Comparison of ENCODE assay signal across 16 cellular contexts in genomic region chr13:98262307-98262706, GRCh38.
"Had no signal": no experiment of that assay in that cellular context is flagged by ENCODE, and none has a peak within 500 bp of the region (broad histone marks: within the 10 kb centered on the region; RNA-seq: fewer than 3 reads in every experiment).

No MANE protein-coding gene starts in this region.

- H3K9me3 Mint-ChIP-seq: activated B cell treated with CpG ODN at 0.5 μM for 24 hours; activated CD4-positive, alpha-beta T cell treated with anti-CD3 and anti-CD28 coated beads, Interleukin-2, amount 10 ng/mL, durations not matched to agents 7 days and 5 days; activated naive CD4-positive, alpha-beta T cell treated with anti-CD3 and anti-CD28 coated beads for 36 hours; activated T-helper 17 cell treated with anti-CD3 and anti-CD28 coated beads, Interleukin-2, amount 50 U/mL, for 72 hours; natural killer cell; stimulated activated naive CD8-positive, alpha-beta T cell treated with anti-CD3 and anti-CD28 coated beads, Interleukin-15, amount 100 ng/mL, for 72 hours had no signal

- H3K9me3 ChIP-seq: ascending aorta, gastroesophageal sphincter, left ventricle myocardium inferior, sigmoid colon, spleen, testis, upper lobe of right lung had no signal

- H3K36me3 ChIP-seq: ascending aorta, gastroesophageal sphincter, left ventricle myocardium inferior, sigmoid colon, spleen, upper lobe of right lung had no signal

- ATAC-seq: activated T-helper 17 cell treated with anti-CD3 and anti-CD28 coated beads, Interleukin-2, amount 50 U/mL, for 72 hours; gastroesophageal sphincter; natural killer cell; stimulated activated naive CD8-positive, alpha-beta T cell treated with anti-CD3 and anti-CD28 coated beads, Interleukin-15, amount 100 ng/mL, for 72 hours; T-helper 17 cell; upper lobe of right lung had no signal

- H3K27me3 Mint-ChIP-seq: activated T-helper 17 cell treated with anti-CD3 and anti-CD28 coated beads, Interleukin-2, amount 50 U/mL, for 72 hours; stimulated activated naive CD8-positive, alpha-beta T cell treated with anti-CD3 and anti-CD28 coated beads, Interleukin-15, amount 100 ng/mL, for 72 hours had no signal

- H3K4me1 Mint-ChIP-seq: activated B cell treated with CpG ODN at 0.5 μM for 24 hours; activated CD4-positive, alpha-beta T cell treated with anti-CD3 and anti-CD28 coated beads, Interleukin-2, amount 10 ng/mL, durations not matched to agents 7 days and 5 days; activated T-helper 17 cell treated with anti-CD3 and anti-CD28 coated beads, Interleukin-2, amount 50 U/mL, for 72 hours; natural killer cell; stimulated activated naive CD8-positive, alpha-beta T cell treated with anti-CD3 and anti-CD28 coated beads, Interleukin-15, amount 100 ng/mL, for 72 hours; T-helper 17 cell had no signal

- H3K4me3 ChIP-seq: ascending aorta, gastroesophageal sphincter, left ventricle myocardium inferior, sigmoid colon, spleen, testis, upper lobe of right lung had no signal

- H3K36me3 Mint-ChIP-seq: natural killer cell had no signal

- H3K4me1 ChIP-seq: ascending aorta had no signal

- H3K27ac ChIP-seq: ascending aorta, gastroesophageal sphincter, left ventricle myocardium inferior, spleen, testis, upper lobe of right lung had no signal

- H3K4me3 Mint-ChIP-seq: activated B cell treated with CpG ODN at 0.5 μM for 24 hours; activated CD4-positive, alpha-beta T cell treated with anti-CD3 and anti-CD28 coated beads, Interleukin-2, amount 10 ng/mL, durations not matched to agents 7 days and 5 days; activated naive CD4-positive, alpha-beta T cell treated with anti-CD3 and anti-CD28 coated beads for 36 hours; activated T-helper 17 cell treated with anti-CD3 and anti-CD28 coated beads, Interleukin-2, amount 50 U/mL, for 72 hours; natural killer cell; stimulated activated naive CD8-positive, alpha-beta T cell treated with anti-CD3 and anti-CD28 coated beads, Interleukin-15, amount 100 ng/mL, for 72 hours; T-helper 17 cell had no signal

- DNase-seq: activated B cell treated with CpG ODN at 0.5 μM for 24 hours; activated CD4-positive, alpha-beta T cell treated with anti-CD3 and anti-CD28 coated beads, Interleukin-2, amount 10 ng/mL, durations not matched to agents 7 days and 5 days; activated CD8-positive, alpha-beta memory T cell treated with anti-CD3 and anti-CD28 coated beads for 24 hours; activated naive CD4-positive, alpha-beta T cell treated with anti-CD3 and anti-CD28 coated beads for 36 hours; left ventricle myocardium inferior; natural killer cell; sigmoid colon; spleen; stimulated activated CD4-positive, alpha-beta T cell treated with anti-CD3 and anti-CD28 coated beads, Interleukin-1b, Interleukin-23, amount 100 ng/mL, for 48 hours; stimulated activated naive CD8-positive, alpha-beta T cell treated with anti-CD3 and anti-CD28 coated beads, Interleukin-15, amount 100 ng/mL, for 72 hours; T-helper 17 cell; testis; upper lobe of right lung had no signal

- H3K27ac Mint-ChIP-seq: activated B cell treated with CpG ODN at 0.5 μM for 24 hours; activated CD4-positive, alpha-beta T cell treated with anti-CD3 and anti-CD28 coated beads, Interleukin-2, amount 10 ng/mL, durations not matched to agents 7 days and 5 days; activated naive CD4-positive, alpha-beta T cell treated with anti-CD3 and anti-CD28 coated beads for 36 hours; activated T-helper 17 cell treated with anti-CD3 and anti-CD28 coated beads, Interleukin-2, amount 50 U/mL, for 72 hours; natural killer cell; stimulated activated naive CD8-positive, alpha-beta T cell treated with anti-CD3 and anti-CD28 coated beads, Interleukin-15, amount 100 ng/mL, for 72 hours; T-helper 17 cell had no signal

- H3K27me3 ChIP-seq: ascending aorta, gastroesophageal sphincter, sigmoid colon, spleen, testis, upper lobe of right lung had no signal
